ENCODE assay signal across 15 cellular contexts in genomic region chr6:152594726-152595125, GRCh38. TPM values are rescaled to one million over a fixed set of nuclear protein-coding genes. Genes with fewer than 3 reads are reported as not detected.
A peak's percentile ranks its signal among the peaks of the same experiment; 100 is the strongest.
DNase-seq lines count a peak whose midpoint lies in the region; ATAC-seq and TF ChIP-seq lines count a peak whose summit lies in the region.
"Had no signal": no experiment of that assay in that cellular context is flagged by ENCODE, and none has a peak within 500 bp of the region (broad histone marks: within the 10 kb centered on the region; RNA-seq: fewer than 3 reads in every experiment).

No MANE protein-coding gene starts in this region.

- 29 to 61% (median 46%) methylated on average over 2 of the region's 2 CpGs for WGBS in stomach, 5 donors

- H3K9me3 ChIP-seq in stomach, result no peaks in the 10 kb centered on the region
- no peaks in the 10 kb centered on the region for H3K9me3 ChIP-seq in PC-3 (ENCODE audit: low read length)

- POLR2A ChIA-PET in PC-3 (lab: Charles Lee; ENCODE audit: unreplicated experiment), result no interaction called here

- no peaks in the 10 kb centered on the region for H3K36me3 ChIP-seq in stomach
- H3K36me3 ChIP-seq in PC-3 (ENCODE audit: low read depth, low read length), result no peaks in the 10 kb centered on the region
- H3K36me3 ChIP-seq: BLaER1 treated with 17β-estradiol and CSF1 and Interleukin-3, amounts not matched to agents 10 nM and 100 nM had no signal

- no peak for ATAC-seq in central memory CD8-positive, alpha-beta T cell (replicated peaks; ENCODE audit: extremely low read depth, poor library complexity, severe bottlenecking)
- ATAC-seq in GM18519 (IDR thresholded peaks at IDR 0.05; ENCODE audit: low FRiP score, unreplicated experiment) (no peak), GM19397 (IDR thresholded peaks at IDR 0.05; ENCODE audit: unreplicated experiment) (no peak), PC-3 (no peak)

- H3K27ac ChIP-seq in stomach (peak overlapping the region in 4 of 5 donors; percentile 4 to 68 (median 46)), PC-3 (ENCODE audit: low read length) (no peak overlapping the region)
- H3K27ac ChIP-seq: BLaER1 treated with 17β-estradiol and CSF1 and Interleukin-3, amounts not matched to agents 10 nM and 100 nM had no signal

- intact Hi-C loops in Calu3 (cut with micrococcal nuclease; ENCODE audit: unreplicated experiment), result no loop called here
- intact Hi-C loops in stomach (cut with DNase I; ENCODE audit: low total_unique reads), result no loop called here
- intact Hi-C loops in PC-3 (cut with micrococcal nuclease), result no loop called here

- H4K20me1 ChIP-seq in PC-3 (ENCODE audit: low read length), result no peaks in the 10 kb centered on the region
- H4K20me1 ChIP-seq: BLaER1 treated with 17β-estradiol and CSF1 and Interleukin-3, amounts not matched to agents 10 nM and 100 nM had no signal

- no peak overlapping the region for H3K4me3 Mint-ChIP-seq in Calu3 (ENCODE audit: low read depth, unreplicated experiment)
- no peak overlapping the region for H3K4me3 Mint-ChIP-seq in central memory CD8-positive, alpha-beta T cell
- H3K4me3 Mint-ChIP-seq: B cell; CD14-positive monocyte; CD4-positive, alpha-beta T cell; CD8-positive, alpha-beta memory T cell; GM23338; H9 had no signal

- no peaks in the 10 kb centered on the region for H3K79me2 ChIP-seq in PC-3 (ENCODE audit: low read length)

- BruUV-seq in Calu3 (replicated peaks; lab: Mats Ljungman, UMichigan), result no TSS peak
- no TSS peak for BruUV-seq in PC-3 (replicated peaks; lab: Mats Ljungman, UMichigan)

- H2AFZ ChIP-seq in PC-3 (ENCODE audit: low read length), result no peak overlapping the region
- H2AFZ ChIP-seq: GM23338 had no signal

- peaks cover 4% of the 10 kb centered on the region for H3K27me3 Mint-ChIP-seq in Calu3 (ENCODE audit: unreplicated experiment)
- no peaks in the 10 kb centered on the region for H3K27me3 Mint-ChIP-seq in central memory CD8-positive, alpha-beta T cell
- H3K27me3 Mint-ChIP-seq: CD8-positive, alpha-beta memory T cell had no signal

- H3K9me3 Mint-ChIP-seq in Calu3 (ENCODE audit: low read depth, unreplicated experiment), result no peaks in the 10 kb centered on the region
- H3K9me3 Mint-ChIP-seq in central memory CD8-positive, alpha-beta T cell, result no peaks in the 10 kb centered on the region
- H3K9me3 Mint-ChIP-seq: CD4-positive, alpha-beta T cell; GM23338; H9 had no signal

- TF ChIP-seq EP300 in stomach (IDR thresholded peaks at IDR 0.05), result no peak

- H3K4me3 ChIP-seq in stomach (no peak overlapping the region), PC-3 (ENCODE audit: low read length) (no peak overlapping the region)
- H3K4me3 ChIP-seq: BLaER1 treated with 17β-estradiol and CSF1 and Interleukin-3, amounts not matched to agents 10 nM and 100 nM; GM23338 had no signal

- DNase-seq in Calu3 (peak; percentile 1), stomach (no peak), PC-3 (no peak)
- DNase-seq in central memory CD8-positive, alpha-beta T cell (ENCODE audit: low spot score in 2 of 2), result no peak
- DNase-seq: CD4-positive, alpha-beta T cell; CD8-positive, alpha-beta memory T cell; DMS153; DND-41; H9 had no signal

- no peak overlapping the region for H3K9ac ChIP-seq in PC-3 (ENCODE audit: low read length)
- H3K9ac ChIP-seq: BLaER1 treated with 17β-estradiol and CSF1 and Interleukin-3, amounts not matched to agents 10 nM and 100 nM had no signal

- TF ChIP-seq CTCF in Calu3 (IDR thresholded peaks at IDR 0.05; ENCODE audit: unreplicated experiment), result no peak
- no peak for TF ChIP-seq CTCF in stomach (IDR thresholded peaks at IDR 0.05)
- TF ChIP-seq CTCF in PC-3 (conservative IDR thresholded peaks at IDR 0.05; ENCODE audit: low read depth, low read length), result no peak

- H3F3A ChIP-seq in PC-3 (ENCODE audit: low read length, unreplicated experiment), result no peaks in the 10 kb centered on the region

- peaks cover 15% of the 10 kb centered on the region for H3K4me1 Mint-ChIP-seq in Calu3 (ENCODE audit: low read depth, unreplicated experiment)
- H3K4me1 Mint-ChIP-seq in central memory CD8-positive, alpha-beta T cell, result peaks cover 54% of the 10 kb centered on the region
- H3K4me1 Mint-ChIP-seq: B cell had no signal

- TF ChIP-seq POLR2A in stomach (IDR thresholded peaks at IDR 0.05), result no peak

- no peak overlapping the region for H3K4me2 ChIP-seq in PC-3 (ENCODE audit: low read length)
- H3K4me2 ChIP-seq: BLaER1 treated with 17β-estradiol and CSF1 and Interleukin-3, amounts not matched to agents 10 nM and 100 nM; GM23338 had no signal

- H3K4me1 ChIP-seq in stomach, result peaks cover 9 to 30% (median 14%) of the 10 kb centered on the region in 4 donors
- no peaks in the 10 kb centered on the region for H3K4me1 ChIP-seq in PC-3 (ENCODE audit: insufficient read depth, low read length)
- H3K4me1 ChIP-seq: BLaER1 treated with 17β-estradiol and CSF1 and Interleukin-3, amounts not matched to agents 10 nM and 100 nM had no signal

- H3K27me3 ChIP-seq in stomach (no peaks in the 10 kb centered on the region), PC-3 (ENCODE audit: low read length) (peaks cover 16% of the 10 kb centered on the region)
- H3K27me3 ChIP-seq: BLaER1 treated with 17β-estradiol and CSF1 and Interleukin-3, amounts not matched to agents 10 nM and 100 nM had no signal

- H3K36me3 Mint-ChIP-seq in Calu3 (ENCODE audit: insufficient read depth, unreplicated experiment), result peaks cover 3% of the 10 kb centered on the region
- H3K36me3 Mint-ChIP-seq in central memory CD8-positive, alpha-beta T cell (ENCODE audit: insufficient read depth), result peaks cover 7% of the 10 kb centered on the region

- H3K27ac Mint-ChIP-seq in Calu3 (ENCODE audit: unreplicated experiment), result no peak overlapping the region
- H3K27ac Mint-ChIP-seq in central memory CD8-positive, alpha-beta T cell (ENCODE audit: low read depth), result peak overlapping the region; percentile 4
- H3K27ac Mint-ChIP-seq: B cell; CD4-positive, alpha-beta T cell; GM23338 had no signal

- H3K9me2 ChIP-seq in PC-3 (replicated peaks; ENCODE audit: low read length), result no peaks in the 10 kb centered on the region

- CTCF ChIA-PET in Calu3 (lab: Charles Lee), result interaction anchor here (1.1 kb wide), 1 partner anchor 116 kb away, joined by 3 read pairs; no protein-coding TSS in a partner anchor
- CTCF ChIA-PET in PC-3 (lab: Charles Lee), result no interaction called here

RNA-seq across cellular contexts. Expression of gene SYNE1, which starts 42.4 kb away (rescaled TPM):
- total RNA-seq in Calu3 (2022) (28.1 and 41.1 TPM in 2 replicates), stomach (100 to 1,000 TPM in 4 of 5 donors, 10 to 100 TPM in 1; 77.2 to 279 (median 167) TPM), PC-3 (2014; rRNA removed) (11.6 and 16.7 TPM in 2 replicates)
- 10 to 100 TPM; 12.8 to 13.6 (median 13.5) TPM for polyA plus RNA-seq in stomach
